ENCODE assay signal across 13 cellular contexts in genomic region chr17:29867643-29868181, GRCh38.
DNase-seq lines count a peak whose midpoint lies in the region; ATAC-seq, FAIRE-seq and TF ChIP-seq lines count a peak whose summit lies in the region.
"Had no signal": no experiment of that assay in that cellular context is flagged by ENCODE, and none has a peak within 500 bp of the region (broad histone marks: within the 10 kb centered on the region; RNA-seq: fewer than 3 reads in every experiment).

No MANE protein-coding gene starts in this region.

- TF ChIP-seq RAD21 in A549 (conservative IDR thresholded peaks at IDR 0.05 in 1 of 2, IDR thresholded peaks at IDR 0.05 in 1 of 2) = peak; percentile 31 to 41; a peak in 2 of 5 replicates

- no peaks in the 10 kb centered on the region for H3K9me3 Mint-ChIP-seq in Calu3 (ENCODE audit: low read depth, unreplicated experiment)
- H3K9me3 Mint-ChIP-seq in activated naive CD4-positive, alpha-beta T cell treated with anti-CD3 and anti-CD28 coated beads, Interleukin-2, amount 50 U/mL, for 72 hours = no peaks in the 10 kb centered on the region
- H3K9me3 Mint-ChIP-seq: effector memory CD8-positive, alpha-beta T cell; IgD-negative memory B cell had no signal

- H3K4me2 ChIP-seq in A549 (no peak overlapping the region), OCI-LY7 (ENCODE audit: low read length) (0 out of 2 replicates have a peak overlapping the region, but pooled peaks have one; percentile 6)

- POLR2A ChIA-PET in A549 (lab: Yijun Ruan, JAX) (no interaction called here), OCI-LY7 (lab: Charles Lee) (interaction anchor here (0.7 to 2.0 kb wide), 4 partner anchors 11 to 72 kb away, joined by 3 to 8 read pairs (median 4); no protein-coding TSS in a partner anchor)

- no peak overlapping the region for H2AFZ ChIP-seq in OCI-LY7 (ENCODE audit: low read length)

- peak; percentile 96 for FAIRE-seq in A549 (lab: Jason Lieb, UNC)
- FAIRE-seq: keratinocyte had no signal

- CTCF ChIA-PET in A549 (lab: Yijun Ruan, JAX) = interaction anchor here (0.6 to 4.1 kb wide), 28 partner anchors 8 to 758 kb away, joined by 3 to 32 read pairs (median 3); partner anchors contain the start of gene SSH2
- CTCF ChIA-PET in OCI-LY7 (lab: Charles Lee; ENCODE audit: unreplicated experiment) = interaction anchor here (1.3 kb wide), 1 partner anchor 64 kb away, joined by 9 read pairs; no protein-coding TSS in a partner anchor
- CTCF ChIA-PET in Calu3 (lab: Charles Lee) = interaction anchor here (0.6 to 2.6 kb wide), 13 partner anchors 13 to 228 kb away, joined by 3 to 26 read pairs (median 3); partner anchors contain the start of gene SSH2

- no peak overlapping the region for H3K4me3 Mint-ChIP-seq in Calu3 (ENCODE audit: low read depth, unreplicated experiment)
- H3K4me3 Mint-ChIP-seq: activated naive CD8-positive, alpha-beta T cell; effector memory CD8-positive, alpha-beta T cell had no signal

- H3K9me3 ChIP-seq in A549 (no peaks in the 10 kb centered on the region), OCI-LY7 (ENCODE audit: low read length) (no peaks in the 10 kb centered on the region)

- H3K4me3 ChIP-seq in A549 (no peak overlapping the region), GM06990 (replicated peaks; ENCODE audit: low read depth, low read length) (no peak overlapping the region), OCI-LY7 (ENCODE audit: low read depth, low read length, poor library complexity, severe bottlenecking) (no peak overlapping the region)

- BruUV-seq in OCI-LY7 (replicated peaks; lab: Mats Ljungman, UMichigan) = no TSS peak
- no TSS peak for BruUV-seq in Calu3 (replicated peaks; lab: Mats Ljungman, UMichigan)

- no peak for TF ChIP-seq POLR2A in A549 (IDR thresholded peaks at IDR 0.05; ENCODE audit: low read length)

- no peaks in the 10 kb centered on the region for H3K36me3 Mint-ChIP-seq in Calu3 (ENCODE audit: insufficient read depth, unreplicated experiment)
- H3K36me3 Mint-ChIP-seq in activated naive CD4-positive, alpha-beta T cell treated with anti-CD3 and anti-CD28 coated beads, Interleukin-2, amount 50 U/mL, for 72 hours = no peaks in the 10 kb centered on the region
- H3K36me3 Mint-ChIP-seq: activated naive CD8-positive, alpha-beta T cell; IgD-negative memory B cell had no signal

- intact Hi-C loops in OCI-LY7 (cut with micrococcal nuclease; ENCODE audit: unreplicated experiment) (loop anchor here (1.0 kb wide), 1 partner anchor 64 kb away; no protein-coding TSS in a partner anchor), Calu3 (cut with micrococcal nuclease; ENCODE audit: unreplicated experiment) (loop anchor here (1.0 kb wide), 1 partner anchor 64 kb away; no protein-coding TSS in a partner anchor)

- no peaks in the 10 kb centered on the region for H3K9me2 ChIP-seq in OCI-LY7 (ENCODE audit: insufficient read depth, low read length)

- H3K4me1 Mint-ChIP-seq in Calu3 (ENCODE audit: low read depth, unreplicated experiment) = no peaks in the 10 kb centered on the region

- H3K4me1 ChIP-seq in A549 = no peaks in the 10 kb centered on the region
- peaks cover 20% of the 10 kb centered on the region for H3K4me1 ChIP-seq in OCI-LY7 (ENCODE audit: insufficient read depth, low read length, poor library complexity, severe bottlenecking)
- H3K4me1 ChIP-seq in foreskin keratinocyte = peaks cover 10% of the 10 kb centered on the region

- H4K20me1 ChIP-seq in OCI-LY7 (ENCODE audit: insufficient read depth, low read length) = peaks cover 9% of the 10 kb centered on the region; the same call in 1 of the 2 replicates

- TF ChIP-seq CTCF in A549 (IDR thresholded peaks at IDR 0.05) (peak; percentile 48), GM06990 (IDR thresholded peaks at IDR 0.05; ENCODE audit: insufficient read depth, low read length, poor library complexity, severe bottlenecking) (no peak), OCI-LY7 (conservative IDR thresholded peaks at IDR 0.05; ENCODE audit: low read length) (peak; percentile 78), foreskin keratinocyte (conservative IDR thresholded peaks at IDR 0.05) (peak; percentile 50), Calu3 (IDR thresholded peaks at IDR 0.05; ENCODE audit: unreplicated experiment) (no peak)

- H3K27me3 ChIP-seq in GM06990 (replicated peaks; ENCODE audit: control insufficient read depth, insufficient read depth, low read length) = no peaks in the 10 kb centered on the region
- H3K27me3 ChIP-seq in foreskin keratinocyte = no peaks in the 10 kb centered on the region

- H3K36me3 ChIP-seq in GM06990 (ENCODE audit: control insufficient read depth, insufficient read depth, low read length) = no peaks in the 10 kb centered on the region
- H3K36me3 ChIP-seq in OCI-LY7 (ENCODE audit: insufficient read depth, low read length) = peaks cover 10% of the 10 kb centered on the region; the same call in 1 of the 2 replicates

- H3K79me2 ChIP-seq in OCI-LY7 (ENCODE audit: insufficient read depth, low read depth, low read length) = peaks cover 72% of the 10 kb centered on the region

- no peak overlapping the region for H3K27ac Mint-ChIP-seq in Calu3 (ENCODE audit: unreplicated experiment)
- no peak overlapping the region for H3K27ac Mint-ChIP-seq in activated naive CD4-positive, alpha-beta T cell treated with anti-CD3 and anti-CD28 coated beads, Interleukin-2, amount 50 U/mL, for 72 hours
- H3K27ac Mint-ChIP-seq: activated naive CD8-positive, alpha-beta T cell had no signal

- H3K27me3 Mint-ChIP-seq in Calu3 (ENCODE audit: unreplicated experiment) = no peaks in the 10 kb centered on the region
- H3K27me3 Mint-ChIP-seq: activated naive CD8-positive, alpha-beta T cell; effector memory CD8-positive, alpha-beta T cell; IgD-negative memory B cell had no signal

- DNase-seq in A549 (ENCODE audit: low read depth in 1 of 2, low spot score in 1 of 2) = no peak
- peak; percentile 7 for DNase-seq in GM06990 (ENCODE audit: extremely low read depth, insufficient read length)
- peak; percentile 24 for DNase-seq in OCI-LY7 (ENCODE audit: low spot score)
- no peak for DNase-seq in foreskin keratinocyte
- no peak for DNase-seq in Calu3
- no peak for DNase-seq in DMS79 treated with DMSO at 0.1 percent for 48 hours (lab: John Stamatoyannopoulos, UW)
- no peak for DNase-seq in cerebellar nuclear complex (lab: John Stamatoyannopoulos, UW)
- no peak for DNase-seq in activated naive CD4-positive, alpha-beta T cell treated with anti-CD3 and anti-CD28 coated beads, Interleukin-2, amount 50 U/mL, for 72 hours (ENCODE audit: low spot score in 2 of 2)
- DNase-seq: effector memory CD8-positive, alpha-beta T cell had no signal

- TF ChIP-seq EP300 in A549 (IDR thresholded peaks at IDR 0.05) = no peak

- peak; percentile 34 to 50; a peak in 1 of 6 replicates for ATAC-seq in A549
- ATAC-seq in foreskin keratinocyte = no peak
- no peak for ATAC-seq in activated naive CD4-positive, alpha-beta T cell treated with anti-CD3 and anti-CD28 coated beads, Interleukin-2, amount 50 U/mL, for 72 hours
- ATAC-seq: effector memory CD8-positive, alpha-beta T cell; sciatic nerve had no signal

- H3K27ac ChIP-seq in A549 (no peak overlapping the region), OCI-LY7 (ENCODE audit: low read depth, low read length, poor library complexity, severe bottlenecking) (no peak overlapping the region), foreskin keratinocyte (no peak overlapping the region)

- WGBS in A549 (ENCODE audit: missing lambda C conversion rate) = 83% methylated on average over 2 of the region's 2 CpGs

TF ChIP-seq in A549, 52 proteins besides CTCF, POLR2A, EP300 and RAD21:
- TF ChIP-seq E2F6 (IDR thresholded peaks at IDR 0.05; ENCODE audit: borderline replicate concordance, low read depth) (no peak), SMC3 (IDR thresholded peaks at IDR 0.05) (peak; percentile 49), REST (IDR thresholded peaks at IDR 0.05) (no peak)

Comparison
In these comparisons a context has a peak if more than half of its experiments do, and no peak if none do; other contexts are left out.
1. ATAC-seq: peak in A549 (2 of 2); none in foreskin keratinocyte (single experiment) and activated naive CD4-positive, alpha-beta T cell treated with anti-CD3 and anti-CD28 coated beads, Interleukin-2, amount 50 U/mL, for 72 hours (0 of 2).
2. DNase-seq: peak in GM06990 (single experiment) and OCI-LY7 (single experiment); none in A549 (0 of 2), foreskin keratinocyte (0 of 2), Calu3 (single experiment), DMS79 treated with DMSO at 0.1 percent for 48 hours (single experiment), cerebellar nuclear complex (0 of 2) and activated naive CD4-positive, alpha-beta T cell treated with anti-CD3 and anti-CD28 coated beads, Interleukin-2, amount 50 U/mL, for 72 hours (0 of 2).
3. CTCF ChIP-seq: peak in A549 (single experiment), OCI-LY7 (single experiment) and foreskin keratinocyte (single experiment); none in GM06990 (single experiment) and Calu3 (single experiment).